Comparison of ENCODE assay signal across 24 cellular contexts in genomic region chr20:32797160-32797468, GRCh38. TPM values are rescaled to one million over a fixed set of nuclear protein-coding genes. Genes with fewer than 3 reads are reported as not detected.
DNase-seq lines count a peak whose midpoint lies in the region; ATAC-seq and TF ChIP-seq lines count a peak whose summit lies in the region.
"Had no signal": no experiment of that assay in that cellular context is flagged by ENCODE, and none has a peak within 500 bp of the region (broad histone marks: within the 10 kb centered on the region; RNA-seq: fewer than 3 reads in every experiment).

No MANE protein-coding gene starts in this region.

- no peaks in the 10 kb centered on the region for H3K36me3 Mint-ChIP-seq in activated CD4-positive, alpha-beta T cell treated with anti-CD3 and anti-CD28 coated beads for 36 hours (ENCODE audit: low read depth)

- no peak overlapping the region for H3K27ac ChIP-seq in skeletal muscle tissue (ENCODE audit: low read depth, low read length)
- H3K27ac ChIP-seq in brain microvascular endothelial cell = no peak overlapping the region
- H3K27ac ChIP-seq: body of pancreas, epithelial cell of prostate, gastrocnemius medialis, neural progenitor cell, prostate gland had no signal

- no peak overlapping the region for H3K4me3 ChIP-seq in foreskin fibroblast (ENCODE audit: low read depth in 1 of 2, low read length in 2 of 2)
- H3K4me3 ChIP-seq in skeletal muscle tissue (ENCODE audit: low read length in 3 of 3) = no peak overlapping the region
- no peak overlapping the region for H3K4me3 ChIP-seq in brain microvascular endothelial cell (ENCODE audit: low read depth, low read length)
- H3K4me3 ChIP-seq: body of pancreas, gastrocnemius medialis, neural progenitor cell, prostate gland had no signal

- peaks cover 41% of the 10 kb centered on the region for H3K4me1 Mint-ChIP-seq in activated CD4-positive, alpha-beta T cell treated with anti-CD3 and anti-CD28 coated beads for 36 hours

- ATAC-seq in activated CD4-positive, alpha-beta T cell treated with anti-CD3 and anti-CD28 coated beads for 36 hours = no peak
- ATAC-seq: body of pancreas had no signal

- no peak overlapping the region for H3K4me3 Mint-ChIP-seq in activated CD4-positive, alpha-beta T cell treated with anti-CD3 and anti-CD28 coated beads for 36 hours
- H3K4me3 Mint-ChIP-seq: activated naive CD4-positive, alpha-beta T cell treated with anti-CD3 and anti-CD28 coated beads for 36 hours; neural progenitor cell had no signal

- intact Hi-C loops in activated CD4-positive, alpha-beta T cell treated with anti-CD3 and anti-CD28 coated beads for 36 hours (cut with DNase I, micrococcal nuclease) = no loop called here

- H3K9me3 ChIP-seq in skeletal muscle tissue (ENCODE audit: control insufficient read depth in 3 of 3, low read length in 3 of 3) = no peaks in the 10 kb centered on the region
- H3K9me3 ChIP-seq: body of pancreas, gastrocnemius medialis, prostate gland had no signal

- H3K36me3 ChIP-seq in skeletal muscle tissue (ENCODE audit: control insufficient read depth in 3 of 3, insufficient read depth in 3 of 3, low read length in 3 of 3) = peaks cover 4 to 5% (median 4%) of the 10 kb centered on the region in 3 donors
- H3K36me3 ChIP-seq in brain microvascular endothelial cell (replicated peaks) = peaks cover 2% of the 10 kb centered on the region
- H3K36me3 ChIP-seq: gastrocnemius medialis, prostate gland had no signal

- DNase-seq in activated CD4-positive, alpha-beta T cell treated with anti-CD3 and anti-CD28 coated beads for 36 hours = no peak
- DNase-seq in activated CD4-positive, alpha-beta T cell treated with anti-CD3 and anti-CD28 coated beads for 4 hours = no peak
- peak; percentile 45 for DNase-seq in NCI-H526 treated with DMSO at 0.1 percent for 48 hours (lab: John Stamatoyannopoulos, UW)
- peak; percentile 9 to 57 for DNase-seq in foreskin fibroblast
- DNase-seq in brain microvascular endothelial cell = no peak
- no peak for DNase-seq in NCI-H2196 treated with DMSO at 0.1 percent for 48 hours (lab: John Stamatoyannopoulos, UW; ENCODE audit: unreplicated experiment)
- DNase-seq in central memory CD4-positive, alpha-beta T cell = no peak
- DNase-seq: 8988T; activated CD4-positive, alpha-beta T cell treated with anti-CD3 and anti-CD28 coated beads, Interleukin-2, amount 50 U/mL, for 48 hours; activated T-cell treated with anti-CD3 and anti-CD28 coated beads, Interleukin-2, amount 50 U/mL, for 1 hour; body of pancreas; C1 segment of cervical spinal cord; dermis blood vessel endothelial cell; gastrocnemius medialis; MV-4-11; NCI-H187 treated with DMSO at 0.1 percent for 48 hours; small intestine; stimulated activated CD4-positive, alpha-beta T cell treated with anti-CD3 and anti-CD28 coated beads, Interleukin-4, amount 100 ng/mL, for 1 hour; SW 1271 had no signal

- H3K9ac ChIP-seq in skeletal muscle tissue (ENCODE audit: low read depth in 1 of 3, low read length in 3 of 3) = peak overlapping the region in 2 of 3 donors; percentile 6 to 8
- H3K9ac ChIP-seq: neural progenitor cell had no signal

- H3K9me3 Mint-ChIP-seq in activated CD4-positive, alpha-beta T cell treated with anti-CD3 and anti-CD28 coated beads for 36 hours (ENCODE audit: low read depth) = no peaks in the 10 kb centered on the region
- H3K9me3 Mint-ChIP-seq: activated naive CD4-positive, alpha-beta T cell treated with anti-CD3 and anti-CD28 coated beads for 36 hours; neural progenitor cell had no signal

- CTCF ChIA-PET in activated CD4-positive, alpha-beta T cell treated with anti-CD3 and anti-CD28 coated beads for 36 hours (lab: Charles Lee) = interaction anchor here (0.7 to 1.6 kb wide), 5 partner anchors 13 to 289 kb away, joined by 3 to 5 read pairs (median 3); partner anchors contain the start of genes MAPRE1 and SUN5

- H3K27me3 Mint-ChIP-seq in activated CD4-positive, alpha-beta T cell treated with anti-CD3 and anti-CD28 coated beads for 36 hours = no peaks in the 10 kb centered on the region

- in situ Hi-C loops in brain microvascular endothelial cell (cut with HindIII; ENCODE audit: low pct_ligation_motif_present, low sequenced_read_pairs) = no loop called here

- POLR2A ChIA-PET in activated CD4-positive, alpha-beta T cell treated with anti-CD3 and anti-CD28 coated beads for 36 hours (lab: Charles Lee) = no interaction called here

- H3K27me3 ChIP-seq in skeletal muscle tissue (ENCODE audit: control insufficient read depth in 3 of 3, insufficient read depth in 3 of 3, low read length in 3 of 3) (no peaks in the 10 kb centered on the region), brain microvascular endothelial cell (replicated peaks) (no peaks in the 10 kb centered on the region)
- H3K27me3 ChIP-seq: body of pancreas, gastrocnemius medialis, neural progenitor cell had no signal

- peak overlapping the region; percentile 47 for H3K27ac Mint-ChIP-seq in activated CD4-positive, alpha-beta T cell treated with anti-CD3 and anti-CD28 coated beads for 36 hours
- H3K27ac Mint-ChIP-seq: activated naive CD4-positive, alpha-beta T cell treated with anti-CD3 and anti-CD28 coated beads for 36 hours; neural progenitor cell had no signal

- H3K4me1 ChIP-seq in skeletal muscle tissue (ENCODE audit: control insufficient read depth in 3 of 3, insufficient read depth in 3 of 3, low read length in 3 of 3) = peaks cover 10 to 14% (median 12%) of the 10 kb centered on the region in 3 donors
- H3K4me1 ChIP-seq: body of pancreas, gastrocnemius medialis, prostate gland had no signal

- TF ChIP-seq CTCF in foreskin fibroblast (IDR thresholded peaks at IDR 0.05; ENCODE audit: low read depth, low read length) (no peak), brain microvascular endothelial cell (IDR thresholded peaks at IDR 0.05; ENCODE audit: low read depth, low read length, missing control alignments) (no peak)

RNA-seq across cellular contexts. Expression of gene MAPRE1, which starts 22.6 kb away (rescaled TPM):
- total RNA-seq in activated CD4-positive, alpha-beta T cell treated with anti-CD3 and anti-CD28 coated beads for 36 hours = 100 to 1,000 TPM; 112 to 125 TPM
- total RNA-seq in skeletal muscle tissue = 74.6 TPM

RNA-seq across cellular contexts. Expression of gene DNMT3B, which starts 34.9 kb away (rescaled TPM):
- 1 to 10 TPM; 1.4 to 1.6 TPM for total RNA-seq in activated CD4-positive, alpha-beta T cell treated with anti-CD3 and anti-CD28 coated beads for 36 hours
- 2.1 TPM for total RNA-seq in skeletal muscle tissue

RNA-seq across cellular contexts. Expression of gene COMMD7, which starts 53.8 kb away (rescaled TPM):
- total RNA-seq in activated CD4-positive, alpha-beta T cell treated with anti-CD3 and anti-CD28 coated beads for 36 hours = 10 to 100 TPM; 35.9 to 38.8 TPM
- total RNA-seq in skeletal muscle tissue = 14.1 TPM

Comparison
In these comparisons a context has a peak if more than half of its experiments do, and no peak if none do; other contexts are left out.
1. DNase-seq: peak in NCI-H526 treated with DMSO at 0.1 percent for 48 hours (single experiment) and foreskin fibroblast (2 of 2); none in activated CD4-positive, alpha-beta T cell treated with anti-CD3 and anti-CD28 coated beads for 36 hours (single experiment), activated CD4-positive, alpha-beta T cell treated with anti-CD3 and anti-CD28 coated beads for 4 hours (0 of 2), brain microvascular endothelial cell (single experiment), NCI-H2196 treated with DMSO at 0.1 percent for 48 hours (single experiment) and central memory CD4-positive, alpha-beta T cell (single experiment).